In the genomic region with DNA sequence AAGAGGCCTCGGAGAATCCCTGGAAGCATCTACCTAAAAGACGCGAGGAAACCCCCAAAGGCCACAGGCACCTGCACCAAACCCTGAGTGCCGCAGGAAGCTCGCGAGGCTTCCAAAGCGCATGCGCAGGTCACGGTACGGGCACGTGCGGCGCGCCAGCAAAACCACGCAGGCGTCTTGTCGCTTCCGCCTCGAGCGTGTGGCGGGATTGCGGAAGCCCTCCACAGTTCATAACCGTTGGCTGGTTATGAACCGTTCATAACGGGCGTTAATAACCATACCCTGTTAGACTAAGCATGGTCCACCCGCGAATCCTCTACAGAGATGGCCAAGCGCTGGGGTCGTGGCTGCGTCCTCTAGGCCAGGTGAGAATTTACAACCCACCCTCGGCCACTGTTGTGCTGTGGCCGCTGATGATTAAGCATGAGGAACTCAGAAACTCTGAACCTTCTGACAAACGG, we compare ENCODE assay signal across 8 cellular contexts. TPM values are rescaled to one million over a fixed set of nuclear protein-coding genes. Genes with fewer than 3 reads are reported as not detected.
DNase-seq lines count a peak whose midpoint lies in the region; ATAC-seq, FAIRE-seq and TF ChIP-seq lines count a peak whose summit lies in the region.

No MANE protein-coding gene starts in this region.

- peak overlapping the region; percentile 80 for H3K4me3 Mint-ChIP-seq in T-helper 17 cell

- TF ChIP-seq POLR2A in GM19193 (IDR thresholded peaks at IDR 0.05; ENCODE audit: extremely low read depth, insufficient read depth, insufficient read length): peak; percentile 70

- ATAC-seq in T-helper 17 cell (peak; percentile 81), left colon (peak; percentile 68), HG02938 (IDR thresholded peaks at IDR 0.05; ENCODE audit: unreplicated experiment) (no peak)

- peaks cover 8% of the 10 kb centered on the region for H3K4me1 Mint-ChIP-seq in T-helper 17 cell

- intact Hi-C loops in left colon (cut with DNase I, micrococcal nuclease): no loop called here

- H3K27me3 Mint-ChIP-seq in T-helper 17 cell: no peaks in the 10 kb centered on the region

- peak; percentile 66 to 75 (median 71) for DNase-seq in T-helper 17 cell
- peak in 33 of 58 donors; percentile 4 to 51 (median 18) for DNase-seq in anterior cingulate cortex (lab: John Stamatoyannopoulos, UW)
- DNase-seq in left colon: peak; percentile 63 to 72
- peak; percentile 78 for DNase-seq in stimulated activated CD4-positive, alpha-beta T cell treated with anti-CD3 and anti-CD28 coated beads, Interleukin-4, amount 100 ng/mL, for 24 hours
- no peak for DNase-seq in frontal cortex (ENCODE audit: low spot score in 2 of 2)
- DNase-seq in NCI-H524 treated with DMSO at 0.1 percent for 48 hours (lab: John Stamatoyannopoulos, UW): no peak

- H3K36me3 Mint-ChIP-seq in T-helper 17 cell (ENCODE audit: low read depth): peaks cover 5% of the 10 kb centered on the region

- H3K9me3 ChIP-seq in T-helper 17 cell (ENCODE audit: control insufficient read depth, low read length, poor library complexity, severe bottlenecking): no peaks in the 10 kb centered on the region

- H3K27ac Mint-ChIP-seq in T-helper 17 cell: peak overlapping the region; percentile 85

- FAIRE-seq in frontal cortex (lab: Jason Lieb, UNC): no peak

RNA-seq across cellular contexts. Expression of a gene that starts 46.4 kb away (rescaled TPM):
- total RNA-seq in T-helper 17 cell: 10 to 100 TPM; 28.9 to 35.9 TPM
- 10 to 100 TPM; 17.7 to 21.1 TPM for total RNA-seq in left colon
- total RNA-seq in frontal cortex: 26.1 TPM

RNA-seq across cellular contexts. Expression of a gene that starts 46.9 kb away (rescaled TPM):
- total RNA-seq in T-helper 17 cell: 10 to 100 TPM; 78.9 to 82.9 TPM
- total RNA-seq in left colon: 10 to 100 TPM; 67.4 to 72.1 TPM
- total RNA-seq in frontal cortex: 55.8 TPM

Comparison
In these comparisons a context has a peak if more than half of its experiments do, and no peak if none do; other contexts are left out.
1. DNase-seq: peak in T-helper 17 cell (3 of 3), anterior cingulate cortex (33 of 58), left colon (2 of 2) and stimulated activated CD4-positive, alpha-beta T cell treated with anti-CD3 and anti-CD28 coated beads, Interleukin-4, amount 100 ng/mL, for 24 hours (single experiment); none in frontal cortex (0 of 2) and NCI-H524 treated with DMSO at 0.1 percent for 48 hours (single experiment).